ENCODE assay signal across 8 cellular contexts in genomic region chr5:138032572-138033274, GRCh38. TPM values are rescaled to one million over a fixed set of nuclear protein-coding genes. Genes with fewer than 3 reads are reported as not detected.
A peak's percentile ranks its signal among the peaks of the same experiment; 100 is the strongest.
DNase-seq lines count a peak whose midpoint lies in the region; TF ChIP-seq lines count a peak whose summit lies in the region.

Gene FAM13B, minus strand, starts transcription at chr5:138033079. Its CDS starts 13,968 bp downstream, at chr5:138019111.

- H3K9me3 ChIP-seq in DOHH2 (ENCODE audit: control insufficient read depth, insufficient read depth, low read length) = no peaks in the 10 kb centered on the region
- no peaks in the 10 kb centered on the region for H3K9me3 ChIP-seq in GM23248 (ENCODE audit: low read depth)
- H3K9me3 ChIP-seq in neuronal stem cell (replicated peaks in 1 of 2; ENCODE audit: control insufficient read depth in 2 of 2, insufficient read depth in 1 of 2, low read depth in 1 of 2, low read length in 2 of 2) = peaks cover 0 to 2% of the 10 kb centered on the region in 2 donors

- WGBS in GM23248 (ENCODE audit: low coverage in 1 of 2, low lambda C conversion rate in 2 of 2, missing lambda C conversion rate in 2 of 2), 2 experiments = 1 to 2% methylated on average over 43 to 70 of the region's 76 CpGs
- no CpG with 5 or more reads among the region's 76 CpGs for WGBS in neuronal stem cell (ENCODE audit: extremely low coverage in 2 of 2, insufficient read length in 2 of 2, insufficient replicate concordance in 1 of 2), 2 donors

- H2BK120ac ChIP-seq in neuronal stem cell (ENCODE audit: low read depth, low read length) = peak within 1 kb of the TSS; percentile 42

- H3K4ac ChIP-seq in neuronal stem cell (ENCODE audit: low read length) = no peak within 1 kb of the TSS

- peak; percentile 84 for DNase-seq in GM23248
- DNase-seq in Kasumi-1 (lab: John Stamatoyannopoulos, UW) = peak; percentile 66 to 87
- peak; percentile 94 for DNase-seq in SIG-M5 treated with dmso at 0.1 percent for 504 hours (lab: John Stamatoyannopoulos, UW; ENCODE audit: unreplicated experiment)
- peak; percentile 74 for DNase-seq in activated gamma-delta T cell (lab: John Stamatoyannopoulos, UW)
- peak; percentile 52 to 84 for DNase-seq in foreskin fibroblast
- peak; percentile 87 for DNase-seq in neuronal stem cell (ENCODE audit: low spot score)
- peak; percentile 71 for DNase-seq in superior temporal gyrus (ENCODE audit: extremely low spot score)

- peak within 1 kb of the TSS; percentile 94 for H3K4me3 ChIP-seq in DOHH2 (ENCODE audit: low read length)
- peak within 1 kb of the TSS; percentile 95 for H3K4me3 ChIP-seq in GM23248
- H3K4me3 ChIP-seq in foreskin fibroblast (ENCODE audit: low read depth in 1 of 2, low read length in 2 of 2) = peak within 1 kb of the TSS; percentile 84 to 91
- peak within 1 kb of the TSS; percentile 80 to 98 for H3K4me3 ChIP-seq in neuronal stem cell (ENCODE audit: low read length in 2 of 2)

- H3K4me2 ChIP-seq in DOHH2 (ENCODE audit: low read length) (peak within 1 kb of the TSS; percentile 81), GM23248 (ENCODE audit: unreplicated experiment) (peak within 1 kb of the TSS; percentile 90), neuronal stem cell (ENCODE audit: insufficient read depth, low read length, poor library complexity, severe bottlenecking) (peak within 1 kb of the TSS; percentile 84)

- peak within 1 kb of the TSS; percentile 99 for H3K18ac ChIP-seq in neuronal stem cell (ENCODE audit: low read length)

- H3K23ac ChIP-seq in neuronal stem cell (ENCODE audit: low read depth, low read length, poor library complexity) = peak within 1 kb of the TSS; percentile 97

- H3K4me1 ChIP-seq in DOHH2 (ENCODE audit: control insufficient read depth, low read length) (peaks cover 70% of the 10 kb centered on the region), GM23248 (ENCODE audit: insufficient read depth) (peaks cover 27% of the 10 kb centered on the region), neuronal stem cell (ENCODE audit: control insufficient read depth in 2 of 2, insufficient read depth in 1 of 2, low read depth in 1 of 2, low read length in 2 of 2) (peaks cover 3 to 4% of the 10 kb centered on the region in 2 donors)

- peak within 1 kb of the TSS; percentile 11 for H2AK5ac ChIP-seq in neuronal stem cell (ENCODE audit: low read depth, low read length)

- H4K20me1 ChIP-seq in DOHH2 (ENCODE audit: control insufficient read depth, insufficient read depth, low read depth, low read length) (peaks cover 23% of the 10 kb centered on the region), GM23248 (ENCODE audit: insufficient read depth) (peaks cover 16% of the 10 kb centered on the region; the same call in 1 of the 2 replicates)

- H2AFZ ChIP-seq in GM23248 (peak within 1 kb of the TSS; percentile 83), neuronal stem cell (ENCODE audit: low read length) (peak within 1 kb of the TSS; percentile 97)

- H2BK5ac ChIP-seq in neuronal stem cell (ENCODE audit: low read length) = peak within 1 kb of the TSS; percentile 97

- peak within 1 kb of the TSS; percentile 38 for H2BK15ac ChIP-seq in neuronal stem cell (ENCODE audit: low read length)

- peak within 1 kb of the TSS; percentile 94 for H3K9ac ChIP-seq in GM23248
- H3K9ac ChIP-seq in neuronal stem cell (ENCODE audit: low read depth, low read length, poor library complexity) = peak within 1 kb of the TSS; percentile 96

- H3K79me2 ChIP-seq in DOHH2 (ENCODE audit: control insufficient read depth, low read length) (peaks cover 55% of the 10 kb centered on the region), GM23248 (ENCODE audit: insufficient read depth) (peaks cover 47% of the 10 kb centered on the region)

- H3F3A ChIP-seq in DOHH2 (ENCODE audit: control insufficient read depth, insufficient read depth) (peaks cover 9% of the 10 kb centered on the region), GM23248 (ENCODE audit: insufficient read depth) (peaks cover 21% of the 10 kb centered on the region)

- no peak within 1 kb of the TSS for H4K91ac ChIP-seq in neuronal stem cell (ENCODE audit: low read depth, low read length, poor library complexity)

- H2BK12ac ChIP-seq in neuronal stem cell (ENCODE audit: low read length) = no peak within 1 kb of the TSS

- no peaks in the 10 kb centered on the region for H3K27me3 ChIP-seq in DOHH2 (ENCODE audit: control insufficient read depth, low read length)
- no peaks in the 10 kb centered on the region for H3K27me3 ChIP-seq in GM23248 (replicated peaks; ENCODE audit: insufficient read depth)
- H3K27me3 ChIP-seq in neuronal stem cell (ENCODE audit: control insufficient read depth in 3 of 3, insufficient read depth in 3 of 3, low read depth in 1 of 3, low read length in 3 of 3) = no peaks in the 10 kb centered on the region

- in situ Hi-C loops in GM23248 (cut with MboI) = loop anchor here (25.0 kb wide), 1 partner anchor 395 kb away; no protein-coding TSS in a partner anchor

- H3K14ac ChIP-seq in neuronal stem cell (ENCODE audit: low read length) = peak within 1 kb of the TSS; percentile 98

- TF ChIP-seq CTCF in DOHH2 (IDR thresholded peaks at IDR 0.05; ENCODE audit: low read depth, low read length, poor library complexity, severe bottlenecking) = no peak
- no peak for TF ChIP-seq CTCF in foreskin fibroblast (IDR thresholded peaks at IDR 0.05; ENCODE audit: low read depth, low read length)

- peaks cover 41% of the 10 kb centered on the region for H3K36me3 ChIP-seq in DOHH2 (ENCODE audit: control insufficient read depth, low read length)
- H3K36me3 ChIP-seq in GM23248 (ENCODE audit: low read depth) = no peaks in the 10 kb centered on the region
- peaks cover 0 to 18% of the 10 kb centered on the region in 2 donors for H3K36me3 ChIP-seq in neuronal stem cell (replicated peaks in 1 of 2; ENCODE audit: control insufficient read depth in 2 of 2, insufficient read depth in 2 of 2, low read length in 2 of 2)

- H3K9me2 ChIP-seq in DOHH2 (replicated peaks; ENCODE audit: control insufficient read depth, low read length) (no peaks in the 10 kb centered on the region), GM23248 (ENCODE audit: insufficient read depth) (no peaks in the 10 kb centered on the region)

- H3K79me1 ChIP-seq in neuronal stem cell (ENCODE audit: low read depth, low read length) = no peaks in the 10 kb centered on the region

- H3K27ac ChIP-seq in DOHH2 (ENCODE audit: low read depth, low read length) (peak within 1 kb of the TSS; percentile 94), GM23248 (peak within 1 kb of the TSS; percentile 95), neuronal stem cell (replicated peaks; ENCODE audit: low read length) (peak within 1 kb of the TSS; percentile 99)

- no peak within 1 kb of the TSS for H4K8ac ChIP-seq in neuronal stem cell (ENCODE audit: low read depth, low read length)

RNA-seq across cellular contexts. Expression of gene FAM13B, which starts in this region (rescaled TPM):
- 19.0 and 26.2 TPM in 2 replicates for total RNA-seq in GM23248 (2014; rRNA removed; shearing (Covaris generic))
- 13.7 and 15.6 TPM in 2 replicates for polyA plus RNA-seq in GM23248 (2016; fragmentation: Nextera tagmentation; extraction: Ambion mirVana)
- polyA plus RNA-seq in neuronal stem cell (2013, experiment 1 of 2) = 9.4 TPM
- 9.3 TPM for polyA plus RNA-seq in neuronal stem cell (2013, experiment 2 of 2)

Comparison
In these comparisons a context has a peak if more than half of its experiments do, and no peak if none do; other contexts are left out.
1. Peak in every context shown above with its lines: DNase-seq, H3K4me3 ChIP-seq and H3K27ac ChIP-seq.